9 cellular contexts compared by ENCODE assay signal in genomic region chr14:96626121-96626768, GRCh38.
"Had no signal": no experiment of that assay in that cellular context is flagged by ENCODE, and none has a peak within 500 bp of the region (broad histone marks: within the 10 kb centered on the region; RNA-seq: fewer than 3 reads in every experiment).

No MANE protein-coding gene starts in this region.

- H3K4me3 ChIP-seq: hepatocyte, thyroid gland had no signal

- H3K27ac ChIP-seq: hepatocyte, thyroid gland had no signal

- H3K36me3 ChIP-seq: thyroid gland had no signal

- H3K79me2 ChIP-seq: hepatocyte had no signal

- H3K9me3 ChIP-seq: thyroid gland had no signal

- FAIRE-seq: astrocyte had no signal

- H3K27me3 ChIP-seq: thyroid gland had no signal

- H3K4me2 ChIP-seq: hepatocyte had no signal

- H3K4me1 ChIP-seq: thyroid gland had no signal

- DNase-seq: activated CD4-positive, alpha-beta T cell treated with anti-CD3 and anti-CD28 coated beads, Interleukin-2, amount 50 U/mL, for 4 hours; activated naive CD4-positive, alpha-beta T cell; left ventricle myocardium superior; thyroid gland had no signal

- ATAC-seq: esophagus mucosa; left ventricle myocardium superior; naive thymus-derived CD8-positive, alpha-beta T cell; stimulated activated memory B cell treated with anti-CD40 and anti-IgM and Interleukin-4, amounts not matched to agents 10 μg/mL and 1 μg/mL and 100 μg/mL, for 72 hours had no signal

- H2AFZ ChIP-seq: hepatocyte had no signal
